ENCODE assay signal across 1 cellular context in the genomic region with DNA sequence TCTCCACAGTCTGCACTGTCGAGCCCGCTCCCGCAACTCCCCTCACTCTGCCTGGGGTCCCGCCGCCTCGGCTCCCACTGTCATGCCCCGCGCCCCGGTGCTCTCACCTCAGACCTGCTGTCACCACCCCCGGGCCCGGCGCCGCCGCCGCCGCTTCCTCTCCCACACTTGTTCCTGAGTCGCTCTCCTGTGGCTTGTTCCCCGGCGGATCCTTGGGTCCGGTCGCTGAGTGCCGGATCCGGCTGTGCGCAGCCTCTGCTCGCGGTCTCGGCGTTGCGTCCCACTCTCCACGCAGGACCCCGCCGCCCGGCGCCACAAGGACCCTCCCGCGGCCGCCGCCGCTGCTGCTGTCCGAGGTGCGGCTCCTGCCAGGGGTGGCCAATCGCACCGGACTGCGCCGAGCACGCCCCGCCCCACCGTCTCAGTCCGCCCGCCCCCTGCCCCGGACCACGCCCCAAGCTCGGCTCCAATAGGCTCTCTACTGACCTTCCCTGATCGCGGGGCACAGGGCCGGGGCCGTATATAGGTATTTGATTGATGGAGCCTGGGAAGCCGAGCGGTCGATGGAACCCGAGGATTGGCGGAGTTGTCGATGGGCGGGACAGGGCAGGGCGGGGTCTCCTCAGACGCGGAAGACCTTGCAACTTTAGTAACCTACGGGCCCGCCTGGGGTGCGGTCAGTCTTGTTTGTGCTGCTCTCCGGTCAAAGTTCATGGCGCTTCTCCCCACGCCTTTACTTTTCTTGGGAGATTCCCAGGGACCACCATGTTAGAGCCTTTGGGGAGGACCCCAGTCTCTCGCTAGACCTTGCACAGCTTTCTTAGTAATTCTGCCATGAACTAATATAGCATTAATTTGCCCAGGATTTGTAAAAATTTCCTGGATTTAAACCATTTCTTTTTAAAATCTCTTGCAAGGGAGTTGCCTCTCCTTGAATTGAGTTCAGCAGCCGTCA.
TF ChIP-seq lines count a peak whose summit lies in the region.

Gene TAOK3 (minus strand): TSS at position 367 of the 955 bp plus-strand sequence. CDS start 117,340 bp downstream, outside the sequence.

TF ChIP-seq in HepG2, 621 proteins besides CTCF, POLR2A, EP300 and RAD21 (continued from another document and continues in another):
- TF ChIP-seq ZNF180 (CRISPR knock-in tag; IDR thresholded peaks at IDR 0.05; ENCODE audit: borderline replicate concordance, low read depth) (no peak), GATA4 (IDR thresholded peaks at IDR 0.05; ENCODE audit: borderline replicate concordance, low read depth) (peak; percentile 26; the same call in 1 of the 2 replicates), ZNF563 (CRISPR knock-in tag; IDR thresholded peaks at IDR 0.05) (no peak), ASH2L (IDR thresholded peaks at IDR 0.05; ENCODE audit: insufficient read length, low read depth, low read length) (peak; percentile 86), ZNF33B (CRISPR knock-in tag; IDR thresholded peaks at IDR 0.05) (peak; percentile 64; the same call in 1 of the 2 replicates), BHLHE40 (IDR thresholded peaks at IDR 0.05; ENCODE audit: low read length) (0 out of 2 replicates have a peak, but pooled peaks have one; percentile 21), ZNF263 (CRISPR knock-in tag; IDR thresholded peaks at IDR 0.05) (0 out of 2 replicates have a peak, but pooled peaks have one; percentile 13), HDAC1 (CRISPR knock-in tag; IDR thresholded peaks at IDR 0.05) (peak; percentile 78), HNF4A (CRISPR knock-in tag; IDR thresholded peaks at IDR 0.05) (peak; percentile 87), GLMP (CRISPR knock-in tag; IDR thresholded peaks at IDR 0.05; ENCODE audit: borderline replicate concordance) (no peak), RARA (CRISPR knock-in tag; IDR thresholded peaks at IDR 0.05) (peak; percentile 61), NR2F6 (IDR thresholded peaks at IDR 0.05) (peak; percentile 58; the same call in 1 of the 2 replicates), NR2F6 (CRISPR knock-in tag; IDR thresholded peaks at IDR 0.05) (peak; percentile 35; the same call in 1 of the 2 replicates), TCF12 (IDR thresholded peaks at IDR 0.05) (no peak), TCF12 (CRISPR knock-in tag; IDR thresholded peaks at IDR 0.05) (no peak), ZNF749 (CRISPR knock-in tag; IDR thresholded peaks at IDR 0.05; ENCODE audit: borderline replicate concordance) (peak; percentile 72; the same call in 1 of the 2 replicates), CHD2 (IDR thresholded peaks at IDR 0.05; ENCODE audit: low read depth, low read length) (peak; percentile 49; the same call in 1 of the 2 replicates), SOX6 (IDR thresholded peaks at IDR 0.05) (no peak), SOX6 (CRISPR knock-in tag; IDR thresholded peaks at IDR 0.05) (peak; percentile 46), ZNF335 (CRISPR knock-in tag; IDR thresholded peaks at IDR 0.05) (peak; percentile 97), KLF6 (CRISPR knock-in tag; IDR thresholded peaks at IDR 0.05) (peak; percentile 67; the same call in 1 of the 2 replicates), ARNTL (CRISPR knock-in tag; IDR thresholded peaks at IDR 0.05) (peak; percentile 51; the same call in 1 of the 2 replicates), PCBP1 (IDR thresholded peaks at IDR 0.05; ENCODE audit: borderline replicate concordance, low read depth, low read length) (no peak), ZNF224 (CRISPR knock-in tag; IDR thresholded peaks at IDR 0.05) (peak; percentile 83; the same call in 1 of the 2 replicates), SP140L (CRISPR knock-in tag; IDR thresholded peaks at IDR 0.05; ENCODE audit: borderline replicate concordance) (no peak), ZNF616 (CRISPR knock-in tag; IDR thresholded peaks at IDR 0.05; ENCODE audit: low read depth) (no peak), ZNF747 (CRISPR knock-in tag; IDR thresholded peaks at IDR 0.05; ENCODE audit: borderline replicate concordance) (peak; percentile 58; the same call in 1 of the 2 replicates), TEAD3 (CRISPR knock-in tag; optimal IDR thresholded peaks at IDR 0.05; ENCODE audit: borderline replicate concordance) (peak; percentile 6), IRF9 (CRISPR knock-in tag; IDR thresholded peaks at IDR 0.05; ENCODE audit: borderline replicate concordance) (peak; percentile 60; the same call in 1 of the 2 replicates), ZSCAN20 (CRISPR knock-in tag; IDR thresholded peaks at IDR 0.05; ENCODE audit: borderline replicate concordance) (0 out of 2 replicates have a peak, but pooled peaks have one; percentile 43), ERF (CRISPR knock-in tag; IDR thresholded peaks at IDR 0.05) (peak; percentile 59; the same call in 1 of the 2 replicates), GABPB1 (CRISPR knock-in tag; IDR thresholded peaks at IDR 0.05) (peak; percentile 67), ZBTB7A (CRISPR knock-in tag; IDR thresholded peaks at IDR 0.05) (no peak; the same call in 1 of the 2 replicates), ZMAT3 (CRISPR knock-in tag; conservative IDR thresholded peaks at IDR 0.05) (peak; percentile 56; the same call in 1 of the 2 replicates), ZNF816 (CRISPR knock-in tag; IDR thresholded peaks at IDR 0.05; ENCODE audit: borderline replicate concordance) (0 out of 2 replicates have a peak, but pooled peaks have one; percentile 9), NFYC (CRISPR knock-in tag; IDR thresholded peaks at IDR 0.05) (peak; percentile 81), HNRNPL (IDR thresholded peaks at IDR 0.05; ENCODE audit: low read depth, low read length) (no peak), ZNF557 (CRISPR knock-in tag; IDR thresholded peaks at IDR 0.05) (no peak), ZNF569 (CRISPR knock-in tag; IDR thresholded peaks at IDR 0.05; ENCODE audit: borderline replicate concordance) (no peak), TAF1 (CRISPR knock-in tag; IDR thresholded peaks at IDR 0.05) (peak; percentile 93), MAX (IDR thresholded peaks at IDR 0.05) (peak; percentile 40), SP4 (CRISPR knock-in tag; IDR thresholded peaks at IDR 0.05) (peak; percentile 92)
- TF ChIP-seq, protein P1, sequence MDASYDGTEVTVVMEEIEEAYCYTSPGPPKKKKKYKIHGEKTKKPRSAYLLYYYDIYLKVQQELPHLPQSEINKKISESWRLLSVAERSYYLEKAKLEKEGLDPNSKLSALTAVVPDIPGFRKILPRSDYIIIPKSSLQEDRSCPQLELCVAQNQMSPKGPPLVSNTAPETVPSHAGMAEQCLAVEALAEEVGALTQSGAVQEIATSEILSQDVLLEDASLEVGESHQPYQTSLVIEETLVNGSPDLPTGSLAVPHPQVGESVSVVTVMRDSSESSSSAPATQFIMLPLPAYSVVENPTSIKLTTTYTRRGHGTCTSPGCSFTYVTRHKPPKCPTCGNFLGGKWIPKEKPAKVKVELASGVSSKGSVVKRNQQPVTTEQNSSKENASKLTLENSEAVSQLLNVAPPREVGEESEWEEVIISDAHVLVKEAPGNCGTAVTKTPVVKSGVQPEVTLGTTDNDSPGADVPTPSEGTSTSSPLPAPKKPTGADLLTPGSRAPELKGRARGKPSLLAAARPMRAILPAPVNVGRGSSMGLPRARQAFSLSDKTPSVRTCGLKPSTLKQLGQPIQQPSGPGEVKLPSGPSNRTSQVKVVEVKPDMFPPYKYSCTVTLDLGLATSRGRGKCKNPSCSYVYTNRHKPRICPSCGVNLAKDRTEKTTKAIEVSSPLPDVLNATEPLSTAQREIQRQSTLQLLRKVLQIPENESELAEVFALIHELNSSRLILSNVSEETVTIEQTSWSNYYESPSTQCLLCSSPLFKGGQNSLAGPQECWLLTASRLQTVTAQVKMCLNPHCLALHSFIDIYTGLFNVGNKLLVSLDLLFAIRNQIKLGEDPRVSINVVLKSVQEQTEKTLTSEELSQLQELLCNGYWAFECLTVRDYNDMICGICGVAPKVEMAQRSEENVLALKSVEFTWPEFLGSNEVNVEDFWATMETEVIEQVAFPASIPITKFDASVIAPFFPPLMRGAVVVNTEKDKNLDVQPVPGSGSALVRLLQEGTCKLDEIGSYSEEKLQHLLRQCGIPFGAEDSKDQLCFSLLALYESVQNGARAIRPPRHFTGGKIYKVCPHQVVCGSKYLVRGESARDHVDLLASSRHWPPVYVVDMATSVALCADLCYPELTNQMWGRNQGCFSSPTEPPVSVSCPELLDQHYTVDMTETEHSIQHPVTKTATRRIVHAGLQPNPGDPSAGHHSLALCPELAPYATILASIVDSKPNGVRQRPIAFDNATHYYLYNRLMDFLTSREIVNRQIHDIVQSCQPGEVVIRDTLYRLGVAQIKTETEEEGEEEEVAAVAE (CRISPR knock-in tag; IDR thresholded peaks at IDR 0.05; ENCODE audit: borderline replicate concordance), result 0 out of 2 replicates have a peak, but pooled peaks have one; percentile 31
- TF ChIP-seq, protein P2, sequence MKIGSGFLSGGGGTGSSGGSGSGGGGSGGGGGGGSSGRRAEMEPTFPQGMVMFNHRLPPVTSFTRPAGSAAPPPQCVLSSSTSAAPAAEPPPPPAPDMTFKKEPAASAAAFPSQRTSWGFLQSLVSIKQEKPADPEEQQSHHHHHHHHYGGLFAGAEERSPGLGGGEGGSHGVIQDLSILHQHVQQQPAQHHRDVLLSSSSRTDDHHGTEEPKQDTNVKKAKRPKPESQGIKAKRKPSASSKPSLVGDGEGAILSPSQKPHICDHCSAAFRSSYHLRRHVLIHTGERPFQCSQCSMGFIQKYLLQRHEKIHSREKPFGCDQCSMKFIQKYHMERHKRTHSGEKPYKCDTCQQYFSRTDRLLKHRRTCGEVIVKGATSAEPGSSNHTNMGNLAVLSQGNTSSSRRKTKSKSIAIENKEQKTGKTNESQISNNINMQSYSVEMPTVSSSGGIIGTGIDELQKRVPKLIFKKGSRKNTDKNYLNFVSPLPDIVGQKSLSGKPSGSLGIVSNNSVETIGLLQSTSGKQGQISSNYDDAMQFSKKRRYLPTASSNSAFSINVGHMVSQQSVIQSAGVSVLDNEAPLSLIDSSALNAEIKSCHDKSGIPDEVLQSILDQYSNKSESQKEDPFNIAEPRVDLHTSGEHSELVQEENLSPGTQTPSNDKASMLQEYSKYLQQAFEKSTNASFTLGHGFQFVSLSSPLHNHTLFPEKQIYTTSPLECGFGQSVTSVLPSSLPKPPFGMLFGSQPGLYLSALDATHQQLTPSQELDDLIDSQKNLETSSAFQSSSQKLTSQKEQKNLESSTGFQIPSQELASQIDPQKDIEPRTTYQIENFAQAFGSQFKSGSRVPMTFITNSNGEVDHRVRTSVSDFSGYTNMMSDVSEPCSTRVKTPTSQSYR (CRISPR knock-in tag; IDR thresholded peaks at IDR 0.05; ENCODE audit: borderline replicate concordance), result no peak
- TF ChIP-seq, protein P3, sequence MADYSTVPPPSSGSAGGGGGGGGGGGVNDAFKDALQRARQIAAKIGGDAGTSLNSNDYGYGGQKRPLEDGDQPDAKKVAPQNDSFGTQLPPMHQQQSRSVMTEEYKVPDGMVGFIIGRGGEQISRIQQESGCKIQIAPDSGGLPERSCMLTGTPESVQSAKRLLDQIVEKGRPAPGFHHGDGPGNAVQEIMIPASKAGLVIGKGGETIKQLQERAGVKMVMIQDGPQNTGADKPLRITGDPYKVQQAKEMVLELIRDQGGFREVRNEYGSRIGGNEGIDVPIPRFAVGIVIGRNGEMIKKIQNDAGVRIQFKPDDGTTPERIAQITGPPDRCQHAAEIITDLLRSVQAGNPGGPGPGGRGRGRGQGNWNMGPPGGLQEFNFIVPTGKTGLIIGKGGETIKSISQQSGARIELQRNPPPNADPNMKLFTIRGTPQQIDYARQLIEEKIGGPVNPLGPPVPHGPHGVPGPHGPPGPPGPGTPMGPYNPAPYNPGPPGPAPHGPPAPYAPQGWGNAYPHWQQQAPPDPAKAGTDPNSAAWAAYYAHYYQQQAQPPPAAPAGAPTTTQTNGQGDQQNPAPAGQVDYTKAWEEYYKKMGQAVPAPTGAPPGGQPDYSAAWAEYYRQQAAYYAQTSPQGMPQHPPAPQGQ (CRISPR knock-in tag; IDR thresholded peaks at IDR 0.05; ENCODE audit: borderline replicate concordance), result no peak
- TF ChIP-seq, protein P4, sequence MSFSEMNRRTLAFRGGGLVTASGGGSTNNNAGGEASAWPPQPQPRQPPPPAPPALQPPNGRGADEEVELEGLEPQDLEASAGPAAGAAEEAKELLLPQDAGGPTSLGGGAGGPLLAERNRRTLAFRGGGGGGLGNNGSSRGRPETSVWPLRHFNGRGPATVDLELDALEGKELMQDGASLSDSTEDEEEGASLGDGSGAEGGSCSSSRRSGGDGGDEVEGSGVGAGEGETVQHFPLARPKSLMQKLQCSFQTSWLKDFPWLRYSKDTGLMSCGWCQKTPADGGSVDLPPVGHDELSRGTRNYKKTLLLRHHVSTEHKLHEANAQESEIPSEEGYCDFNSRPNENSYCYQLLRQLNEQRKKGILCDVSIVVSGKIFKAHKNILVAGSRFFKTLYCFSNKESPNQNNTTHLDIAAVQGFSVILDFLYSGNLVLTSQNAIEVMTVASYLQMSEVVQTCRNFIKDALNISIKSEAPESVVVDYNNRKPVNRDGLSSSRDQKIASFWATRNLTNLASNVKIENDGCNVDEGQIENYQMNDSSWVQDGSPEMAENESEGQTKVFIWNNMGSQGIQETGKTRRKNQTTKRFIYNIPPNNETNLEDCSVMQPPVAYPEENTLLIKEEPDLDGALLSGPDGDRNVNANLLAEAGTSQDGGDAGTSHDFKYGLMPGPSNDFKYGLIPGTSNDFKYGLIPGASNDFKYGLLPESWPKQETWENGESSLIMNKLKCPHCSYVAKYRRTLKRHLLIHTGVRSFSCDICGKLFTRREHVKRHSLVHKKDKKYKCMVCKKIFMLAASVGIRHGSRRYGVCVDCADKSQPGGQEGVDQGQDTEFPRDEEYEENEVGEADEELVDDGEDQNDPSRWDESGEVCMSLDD (CRISPR knock-in tag; IDR thresholded peaks at IDR 0.05; ENCODE audit: borderline replicate concordance), result no peak
